Comparison of ENCODE assay signal across 24 cellular contexts in the genomic region with DNA sequence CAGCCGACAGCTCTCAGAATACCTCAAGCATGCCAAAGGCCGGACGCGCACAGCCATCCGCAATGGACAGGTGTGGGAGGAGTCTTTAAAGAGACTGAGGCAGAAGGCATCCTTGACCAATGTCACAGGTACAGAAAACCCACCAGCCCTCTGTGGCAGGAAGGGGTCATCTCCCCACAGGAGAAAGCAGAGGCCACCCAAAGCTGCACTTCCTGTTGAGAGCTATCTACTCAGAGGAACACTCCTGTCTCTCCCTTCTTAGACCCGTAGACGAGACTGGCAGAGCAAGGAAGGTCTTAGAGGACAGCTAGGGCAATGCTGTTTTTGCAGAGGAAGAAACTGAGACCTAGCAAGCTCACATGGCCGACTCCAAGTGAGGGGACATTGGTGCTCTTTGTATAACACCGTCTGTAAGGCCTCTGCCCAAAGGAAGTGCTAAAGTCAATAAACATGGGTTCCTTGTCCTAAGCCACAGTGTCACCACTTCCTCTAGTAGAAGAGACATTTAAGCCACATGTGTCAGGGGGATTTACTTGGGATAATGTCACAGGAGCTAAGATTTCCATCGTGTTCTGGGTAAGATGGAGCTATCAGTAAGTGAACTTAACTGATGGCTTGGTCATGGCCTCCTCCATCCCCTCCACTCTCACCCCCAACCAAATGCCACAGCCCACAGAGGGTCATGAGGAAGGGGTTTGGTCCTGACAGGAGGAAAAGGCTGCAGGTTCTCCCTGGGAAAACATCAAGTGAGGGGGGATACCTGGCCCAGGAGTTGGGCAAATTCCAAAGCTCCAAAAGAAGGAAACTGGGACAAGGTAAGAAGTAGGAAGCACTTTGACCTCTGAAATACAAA. TPM values are rescaled to one million over a fixed set of nuclear protein-coding genes. Genes with fewer than 3 reads are reported as not detected.
DNase-seq lines count a peak whose midpoint lies in the region; ATAC-seq and TF ChIP-seq lines count a peak whose summit lies in the region.
"Had no signal": no experiment of that assay in that cellular context is flagged by ENCODE, and none has a peak within 500 bp of the region (broad histone marks: within the 10 kb centered on the region; RNA-seq: fewer than 3 reads in every experiment).

No MANE protein-coding gene starts in this region.

- CTCF ChIA-PET in activated CD8-positive, alpha-beta memory T cell treated with anti-CD3 and anti-CD28 coated beads, Interleukin-2, amount 10 ng/mL, durations not matched to agents 7 days and 5 days (lab: Charles Lee), result interaction anchor here (0.6 to 2.5 kb wide), 14 partner anchors 10 to 172 kb away, joined by 3 to 8 read pairs (median 4); a partner anchor contains a TSS

- peak; percentile 54 for DNase-seq in activated CD8-positive, alpha-beta memory T cell treated with anti-CD3 and anti-CD28 coated beads, Interleukin-2, amount 10 ng/mL, durations not matched to agents 7 days and 5 days
- no peak for DNase-seq in activated CD8-positive, alpha-beta memory T cell treated with anti-CD3 and anti-CD28 coated beads, Interleukin-2, amount 50 U/mL, for 48 hours
- DNase-seq in Kasumi-1 (lab: John Stamatoyannopoulos, UW) (peak; percentile 37 to 56), osteocyte (ENCODE audit: extremely low spot score, unreplicated experiment) (peak; percentile 73), mesenteric fat pad (ENCODE audit: low spot score) (no peak), GM19240 (ENCODE audit: insufficient read length, low spot score) (no peak)
- DNase-seq in activated T-helper 1 cell treated with anti-CD3 and anti-CD28 coated beads, Interleukin-12 subunit alpha, Interleukin-12 subunit beta, Interleukin-2, Interleukin-4 antibody, amounts not matched to agents 30 ng/mL and 10 ng/mL and 1 ng/mL, durations not matched to agents 14 hours and 24 hours and 36 hours (ENCODE audit: low spot score), result no peak
- DNase-seq in activated CD4-positive, CD25-positive, alpha-beta regulatory T cell (lab: John Stamatoyannopoulos, UW), result no peak
- DNase-seq: DMS79 treated with DMSO at 0.1 percent for 48 hours; H9; left lung; NCI-H1436; NCI-H524 treated with DMSO at 0.1 percent for 48 hours; stimulated activated CD4-positive, alpha-beta T cell treated with anti-CD3 and anti-CD28 coated beads, Interleukin-2, amount 100 ng/mL, for 48 hours; stimulated activated naive CD8-positive, alpha-beta T cell treated with anti-CD3 and anti-CD28 coated beads, Interleukin-15, Interleukin-2, amounts not matched to agents 100 U/mL and 50 U/mL, for 24 hours; thyroid gland had no signal

- TF ChIP-seq CTCF in osteocyte (IDR thresholded peaks at IDR 0.05), result no peak

- H3K4me1 Mint-ChIP-seq in activated CD8-positive, alpha-beta memory T cell treated with anti-CD3 and anti-CD28 coated beads, Interleukin-2, amount 10 ng/mL, durations not matched to agents 7 days and 5 days, result peaks cover 24% of the 10 kb centered on the region
- H3K4me1 Mint-ChIP-seq in activated T-helper 1 cell treated with anti-CD3 and anti-CD28 coated beads, Interleukin-12 subunit alpha, Interleukin-12 subunit beta, Interleukin-2, Interleukin-4 antibody, amounts not matched to agents 30 ng/mL and 10 ng/mL and 1 ng/mL, durations not matched to agents 14 hours and 24 hours and 36 hours (ENCODE audit: low read depth), result peaks cover 16% of the 10 kb centered on the region
- peaks cover 2% of the 10 kb centered on the region for H3K4me1 Mint-ChIP-seq in osteocyte (ENCODE audit: unreplicated experiment)

- peaks cover 65% of the 10 kb centered on the region for H3K27me3 Mint-ChIP-seq in activated CD8-positive, alpha-beta memory T cell treated with anti-CD3 and anti-CD28 coated beads, Interleukin-2, amount 10 ng/mL, durations not matched to agents 7 days and 5 days
- H3K27me3 Mint-ChIP-seq in activated T-helper 1 cell treated with anti-CD3 and anti-CD28 coated beads, Interleukin-12 subunit alpha, Interleukin-12 subunit beta, Interleukin-2, Interleukin-4 antibody, amounts not matched to agents 30 ng/mL and 10 ng/mL and 1 ng/mL, durations not matched to agents 14 hours and 24 hours and 36 hours (ENCODE audit: insufficient read depth), result peaks cover 42% of the 10 kb centered on the region
- peaks cover 46% of the 10 kb centered on the region for H3K27me3 Mint-ChIP-seq in osteocyte (ENCODE audit: unreplicated experiment)

- peak; percentile 21 for ATAC-seq in activated CD8-positive, alpha-beta memory T cell treated with anti-CD3 and anti-CD28 coated beads, Interleukin-2, amount 10 ng/mL, durations not matched to agents 7 days and 5 days
- ATAC-seq: activated CD4-positive, CD25-positive, alpha-beta regulatory T cell treated with anti-CD3 and anti-CD28 coated beads, Interleukin-2, amount 50 U/mL, for 24 hours; left lung; stimulated activated naive CD8-positive, alpha-beta T cell treated with anti-CD3 and anti-CD28 coated beads, Interleukin-15, Interleukin-2, amounts not matched to agents 100 U/mL and 50 U/mL, for 24 hours had no signal

- H3K36me3 Mint-ChIP-seq in activated CD8-positive, alpha-beta memory T cell treated with anti-CD3 and anti-CD28 coated beads, Interleukin-2, amount 10 ng/mL, durations not matched to agents 7 days and 5 days, result no peaks in the 10 kb centered on the region
- H3K36me3 Mint-ChIP-seq in activated T-helper 1 cell treated with anti-CD3 and anti-CD28 coated beads, Interleukin-12 subunit alpha, Interleukin-12 subunit beta, Interleukin-2, Interleukin-4 antibody, amounts not matched to agents 30 ng/mL and 10 ng/mL and 1 ng/mL, durations not matched to agents 14 hours and 24 hours and 36 hours (ENCODE audit: low read depth), result no peaks in the 10 kb centered on the region
- no peaks in the 10 kb centered on the region for H3K36me3 Mint-ChIP-seq in osteocyte (ENCODE audit: unreplicated experiment)
- H3K36me3 Mint-ChIP-seq: activated naive CD8-positive, alpha-beta T cell had no signal

- no peak overlapping the region for H3K4me3 Mint-ChIP-seq in activated CD8-positive, alpha-beta memory T cell treated with anti-CD3 and anti-CD28 coated beads, Interleukin-2, amount 10 ng/mL, durations not matched to agents 7 days and 5 days
- no peak overlapping the region for H3K4me3 Mint-ChIP-seq in activated T-helper 1 cell treated with anti-CD3 and anti-CD28 coated beads, Interleukin-12 subunit alpha, Interleukin-12 subunit beta, Interleukin-2, Interleukin-4 antibody, amounts not matched to agents 30 ng/mL and 10 ng/mL and 1 ng/mL, durations not matched to agents 14 hours and 24 hours and 36 hours
- no peak overlapping the region for H3K4me3 Mint-ChIP-seq in osteocyte (ENCODE audit: unreplicated experiment)
- H3K4me3 Mint-ChIP-seq: H9 had no signal

- H3K27ac Mint-ChIP-seq in activated CD8-positive, alpha-beta memory T cell treated with anti-CD3 and anti-CD28 coated beads, Interleukin-2, amount 10 ng/mL, durations not matched to agents 7 days and 5 days, result no peak overlapping the region
- H3K27ac Mint-ChIP-seq in activated T-helper 1 cell treated with anti-CD3 and anti-CD28 coated beads, Interleukin-12 subunit alpha, Interleukin-12 subunit beta, Interleukin-2, Interleukin-4 antibody, amounts not matched to agents 30 ng/mL and 10 ng/mL and 1 ng/mL, durations not matched to agents 14 hours and 24 hours and 36 hours, result peak overlapping the region; percentile 34
- H3K27ac Mint-ChIP-seq in osteocyte (ENCODE audit: unreplicated experiment), result no peak overlapping the region
- H3K27ac Mint-ChIP-seq: activated naive CD8-positive, alpha-beta T cell; H9 had no signal

- intact Hi-C loops in activated T-helper 1 cell treated with anti-CD3 and anti-CD28 coated beads, Interleukin-12 subunit alpha, Interleukin-12 subunit beta, Interleukin-2, Interleukin-4 antibody, amounts not matched to agents 30 ng/mL and 10 ng/mL and 1 ng/mL, durations not matched to agents 14 hours and 24 hours and 36 hours (cut with micrococcal nuclease), result no loop called here

- no peaks in the 10 kb centered on the region for H3K9me3 Mint-ChIP-seq in activated CD8-positive, alpha-beta memory T cell treated with anti-CD3 and anti-CD28 coated beads, Interleukin-2, amount 10 ng/mL, durations not matched to agents 7 days and 5 days (ENCODE audit: low read depth)
- H3K9me3 Mint-ChIP-seq in activated T-helper 1 cell treated with anti-CD3 and anti-CD28 coated beads, Interleukin-12 subunit alpha, Interleukin-12 subunit beta, Interleukin-2, Interleukin-4 antibody, amounts not matched to agents 30 ng/mL and 10 ng/mL and 1 ng/mL, durations not matched to agents 14 hours and 24 hours and 36 hours, result no peaks in the 10 kb centered on the region
- no peaks in the 10 kb centered on the region for H3K9me3 Mint-ChIP-seq in osteocyte (ENCODE audit: unreplicated experiment)

RNA-seq across cellular contexts. Expression of a gene that starts 9.4 kb away (rescaled TPM):
- not detected for total RNA-seq in activated CD8-positive, alpha-beta memory T cell treated with anti-CD3 and anti-CD28 coated beads, Interleukin-2, amount 10 ng/mL, durations not matched to agents 7 days and 5 days
- total RNA-seq in activated T-helper 1 cell treated with anti-CD3 and anti-CD28 coated beads, Interleukin-12 subunit alpha, Interleukin-12 subunit beta, Interleukin-2, Interleukin-4 antibody, amounts not matched to agents 30 ng/mL and 10 ng/mL and 1 ng/mL, durations not matched to agents 14 hours and 24 hours and 36 hours, result not detected in 2 replicates
- total RNA-seq in osteocyte (not detected in 2 replicates), mesenteric fat pad (not detected)
- total RNA-seq: fibroblast of lung; glomerular endothelial cell; mononuclear cell; prostate gland; SJCRH30; T-helper 2 cell treated with Interferon-gamma antibody and Interleukin-4, amounts not matched to agents 100 ng/mL and 5 ng/mL, for 36 hours had no signal

RNA-seq across cellular contexts. Expression of a gene that starts 28.7 kb away (rescaled TPM):
- 10 to 100 TPM; 17.8 to 18.2 TPM for total RNA-seq in activated CD8-positive, alpha-beta memory T cell treated with anti-CD3 and anti-CD28 coated beads, Interleukin-2, amount 10 ng/mL, durations not matched to agents 7 days and 5 days
- 18.8 and 23.3 TPM in 2 replicates for total RNA-seq in activated T-helper 1 cell treated with anti-CD3 and anti-CD28 coated beads, Interleukin-12 subunit alpha, Interleukin-12 subunit beta, Interleukin-2, Interleukin-4 antibody, amounts not matched to agents 30 ng/mL and 10 ng/mL and 1 ng/mL, durations not matched to agents 14 hours and 24 hours and 36 hours
- total RNA-seq in osteocyte (21.5 and 24.1 TPM in 2 replicates), mesenteric fat pad (9.6 TPM)

RNA-seq across cellular contexts. Expression of a gene that starts 33.0 kb away (rescaled TPM):
- total RNA-seq in activated CD8-positive, alpha-beta memory T cell treated with anti-CD3 and anti-CD28 coated beads, Interleukin-2, amount 10 ng/mL, durations not matched to agents 7 days and 5 days, result under 1 TPM in 1 of 2 experiments, not detected in 1; 0.09 TPM
- total RNA-seq in activated T-helper 1 cell treated with anti-CD3 and anti-CD28 coated beads, Interleukin-12 subunit alpha, Interleukin-12 subunit beta, Interleukin-2, Interleukin-4 antibody, amounts not matched to agents 30 ng/mL and 10 ng/mL and 1 ng/mL, durations not matched to agents 14 hours and 24 hours and 36 hours, result not detected in 2 replicates
- total RNA-seq in osteocyte (not detected in 2 replicates), mesenteric fat pad (0.35 TPM)
- total RNA-seq: fibroblast of lung; H9; T-helper 2 cell treated with Interferon-gamma antibody and Interleukin-4, amounts not matched to agents 100 ng/mL and 5 ng/mL, for 36 hours had no signal

RNA-seq across cellular contexts. Expression of a gene that starts 55.2 kb away (rescaled TPM):
- not detected for total RNA-seq in activated CD8-positive, alpha-beta memory T cell treated with anti-CD3 and anti-CD28 coated beads, Interleukin-2, amount 10 ng/mL, durations not matched to agents 7 days and 5 days
- not detected in 2 replicates for total RNA-seq in activated T-helper 1 cell treated with anti-CD3 and anti-CD28 coated beads, Interleukin-12 subunit alpha, Interleukin-12 subunit beta, Interleukin-2, Interleukin-4 antibody, amounts not matched to agents 30 ng/mL and 10 ng/mL and 1 ng/mL, durations not matched to agents 14 hours and 24 hours and 36 hours
- total RNA-seq in osteocyte, result not detected in 2 replicates
- not detected for total RNA-seq in mesenteric fat pad
- total RNA-seq: fibroblast of lung; glomerular endothelial cell; H9; left lung; prostate gland; SJCRH30; T-helper 2 cell treated with Interferon-gamma antibody and Interleukin-4, amounts not matched to agents 100 ng/mL and 5 ng/mL, for 36 hours; thyroid gland had no signal

Comparison
In these comparisons a context has a peak if more than half of its experiments do, and no peak if none do; other contexts are left out.
1. DNase-seq: peak in activated CD8-positive, alpha-beta memory T cell treated with anti-CD3 and anti-CD28 coated beads, Interleukin-2, amount 10 ng/mL, durations not matched to agents 7 days and 5 days (single experiment), Kasumi-1 (2 of 2) and osteocyte (single experiment); none in activated CD8-positive, alpha-beta memory T cell treated with anti-CD3 and anti-CD28 coated beads, Interleukin-2, amount 50 U/mL, for 48 hours (single experiment), activated T-helper 1 cell treated with anti-CD3 and anti-CD28 coated beads, Interleukin-12 subunit alpha, Interleukin-12 subunit beta, Interleukin-2, Interleukin-4 antibody, amounts not matched to agents 30 ng/mL and 10 ng/mL and 1 ng/mL, durations not matched to agents 14 hours and 24 hours and 36 hours (single experiment), activated CD4-positive, CD25-positive, alpha-beta regulatory T cell (0 of 4), mesenteric fat pad (single experiment) and GM19240 (single experiment).